9 cellular contexts compared by ENCODE assay signal in the genomic region with DNA sequence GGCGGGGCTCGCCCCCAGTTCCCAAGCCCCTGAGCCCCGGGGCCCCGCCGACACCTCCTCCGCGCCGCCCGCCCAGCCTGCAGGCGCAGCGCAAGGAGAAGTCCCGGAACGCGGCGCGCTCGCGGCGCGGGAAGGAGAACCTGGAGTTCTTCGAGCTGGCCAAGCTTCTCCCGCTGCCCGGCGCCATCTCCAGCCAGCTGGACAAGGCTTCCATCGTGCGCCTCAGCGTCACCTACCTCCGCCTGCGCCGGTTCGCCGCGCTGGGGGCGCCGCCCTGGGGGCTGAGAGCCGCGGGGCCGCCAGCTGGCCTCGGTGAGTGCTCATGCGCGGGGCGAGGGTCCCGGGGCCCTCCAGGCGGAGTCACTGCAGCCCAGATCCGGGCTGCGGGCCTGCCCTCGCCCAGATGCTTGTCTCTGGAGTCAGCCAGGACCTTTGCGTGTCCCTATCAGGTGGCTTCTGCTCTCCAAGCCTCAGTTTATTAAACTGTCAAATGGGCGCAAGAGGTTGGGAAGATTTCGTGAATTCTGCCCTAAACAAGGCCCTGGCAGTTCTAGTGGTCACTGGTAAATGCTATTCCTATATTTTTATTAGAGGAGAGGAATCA. TPM values are rescaled to one million over a fixed set of nuclear protein-coding genes. Genes with fewer than 3 reads are reported as not detected.
DNase-seq lines count a peak whose midpoint lies in the region; ATAC-seq and TF ChIP-seq lines count a peak whose summit lies in the region.
"Had no signal": no experiment of that assay in that cellular context is flagged by ENCODE, and none has a peak within 500 bp of the region (broad histone marks: within the 10 kb centered on the region; RNA-seq: fewer than 3 reads in every experiment).

No MANE protein-coding gene starts in this region.

- no peak for DNase-seq in heart left ventricle
- DNase-seq in Right ventricle myocardium superior, result no peak
- DNase-seq in amniotic epithelial cell (ENCODE audit: low read depth), result peak; percentile 23
- DNase-seq in islet precursor cell, result peak; percentile 69
- DNase-seq in thoracic aorta (ENCODE audit: low spot score), result no peak
- no peak for DNase-seq in DMS153 (lab: John Stamatoyannopoulos, UW)
- DNase-seq in MV-4-11 (lab: John Stamatoyannopoulos, UW), result no peak
- DNase-seq: activated CD4-positive, alpha-beta T cell treated with anti-CD3 and anti-CD28 coated beads for 4 hours had no signal

- H3K4me3 ChIP-seq in heart left ventricle, result peak overlapping the region in 9 of 12 donors; percentile 8 to 50 (median 40)
- H3K4me3 ChIP-seq in thoracic aorta, result peak overlapping the region; percentile 61

- ATAC-seq in heart left ventricle, result no peak
- ATAC-seq in Right ventricle myocardium superior (ENCODE audit: poor library complexity), result no peak
- ATAC-seq in thoracic aorta (ENCODE audit: insufficient number of reproducible peaks, low FRiP score, low read depth), result no peak
- ATAC-seq in GM18511 (IDR thresholded peaks at IDR 0.05; ENCODE audit: unreplicated experiment), result no peak

- no peak for TF ChIP-seq POLR2A in heart left ventricle (IDR thresholded peaks at IDR 0.05)

- TF ChIP-seq CTCF in heart left ventricle (IDR thresholded peaks at IDR 0.05), result no peak
- no peak for TF ChIP-seq CTCF in thoracic aorta (IDR thresholded peaks at IDR 0.05)

- intact Hi-C loops in heart left ventricle (cut with DNase I), result no loop called here
- intact Hi-C loops in Right ventricle myocardium superior (cut with DNase I), result no loop called here

- H3K4me1 ChIP-seq in heart left ventricle (peaks cover 3 to 39% (median 16%) of the 10 kb centered on the region in 12 donors), thoracic aorta (ENCODE audit: control insufficient read depth in 1 of 2, low read depth in 2 of 2) (peaks cover 22 to 24% of the 10 kb centered on the region in 2 donors)

- H3K36me3 ChIP-seq in heart left ventricle (no peaks in the 10 kb centered on the region), thoracic aorta (no peaks in the 10 kb centered on the region)

- peaks cover 44 to 80% (median 61%) of the 10 kb centered on the region in 9 donors for H3K27me3 ChIP-seq in heart left ventricle
- H3K27me3 ChIP-seq in thoracic aorta (replicated peaks; ENCODE audit: insufficient read depth), result peaks cover 13% of the 10 kb centered on the region

- H3K27ac ChIP-seq in heart left ventricle (no peak overlapping the region), thoracic aorta (no peak overlapping the region)

- WGBS in heart left ventricle, 4 donors, result 6 to 9% (median 6%) methylated on average over 20 to 50 of the region's 50 CpGs

- H3K9me3 ChIP-seq in heart left ventricle (no peaks in the 10 kb centered on the region), thoracic aorta (no peaks in the 10 kb centered on the region)

RNA-seq across cellular contexts. Expression of a gene that starts 2.0 kb away (rescaled TPM):
- total RNA-seq in heart left ventricle (1 to 10 TPM in 2 of 9 donors, under 1 TPM in 6, not detected in 1; 0.16 to 1.3 (median 0.53) TPM), Right ventricle myocardium superior (not detected), thoracic aorta (1 to 10 TPM in 1 of 2 donors, under 1 TPM in 1; 0.68 to 1.3 TPM)
- 1 to 10 TPM; 1.2 to 1.3 TPM for polyA plus RNA-seq in heart left ventricle

RNA-seq across cellular contexts. Expression of a gene that starts 26.8 kb away (rescaled TPM):
- total RNA-seq in heart left ventricle, result 10 to 100 TPM; 21.7 to 58.0 (median 24.5) TPM
- 10 to 100 TPM; 10.5 to 21.7 TPM for polyA plus RNA-seq in heart left ventricle
- total RNA-seq in Right ventricle myocardium superior, result 34.9 TPM
- 10 to 100 TPM in 1 of 2 donors, 1 to 10 TPM in 1; 2.4 to 55.0 TPM for total RNA-seq in thoracic aorta

Comparison
In these comparisons a context has a peak if more than half of its experiments do, and no peak if none do; other contexts are left out.
1. DNase-seq: peak in amniotic epithelial cell (single experiment) and islet precursor cell (single experiment); none in heart left ventricle (0 of 5), Right ventricle myocardium superior (single experiment), thoracic aorta (single experiment), DMS153 (single experiment) and MV-4-11 (single experiment).